ENCODE assay signal across 8 cellular contexts in genomic region chr2:152097291-152098032, GRCh38. TPM values are rescaled to one million over a fixed set of nuclear protein-coding genes. Genes with fewer than 3 reads are reported as not detected.
DNase-seq lines count a peak whose midpoint lies in the region; ATAC-seq and TF ChIP-seq lines count a peak whose summit lies in the region.

No MANE protein-coding gene starts in this region.

- TF ChIP-seq RAD21 in neural cell (conservative IDR thresholded peaks at IDR 0.05) = no peak

- H3K4me3 Mint-ChIP-seq in activated T-cell treated with anti-CD3 and anti-CD28 coated beads, Interleukin-2, amount 50 U/mL, for 24 hours = peak overlapping the region; percentile 78

- intact Hi-C loops in esophagus muscularis mucosa (cut with DNase I) = loop anchor here (5.0 kb wide), 1 partner anchor 60 kb away; no protein-coding TSS in a partner anchor

- H3K36me3 ChIP-seq in RWPE2 (ENCODE audit: low read depth) (no peaks in the 10 kb centered on the region), esophagus muscularis mucosa (no peaks in the 10 kb centered on the region), neural cell (ENCODE audit: insufficient read depth, low read length) (no peaks in the 10 kb centered on the region)

- no peak for TF ChIP-seq CTCF in RWPE2 (IDR thresholded peaks at IDR 0.05; ENCODE audit: poor library complexity, severe bottlenecking)
- TF ChIP-seq CTCF in esophagus muscularis mucosa (IDR thresholded peaks at IDR 0.05) = no peak
- no peak for TF ChIP-seq CTCF in neural cell (IDR thresholded peaks at IDR 0.05; ENCODE audit: poor library complexity, severe bottlenecking)

- H2AFZ ChIP-seq in neural cell (ENCODE audit: low read depth, low read length) = no peak overlapping the region

- H3K4me1 ChIP-seq in RWPE2 (ENCODE audit: insufficient read depth, poor library complexity, severe bottlenecking) (no peaks in the 10 kb centered on the region), esophagus muscularis mucosa (peaks cover 17 to 34% (median 28%) of the 10 kb centered on the region in 4 donors)

- DNase-seq in activated T-cell treated with anti-CD3 and anti-CD28 coated beads, Interleukin-2, amount 50 U/mL, for 24 hours = no peak
- DNase-seq in activated T-cell treated with anti-CD3 and anti-CD28 coated beads for 4 hours = no peak
- DNase-seq in RWPE2 (ENCODE audit: low spot score) = no peak
- DNase-seq in esophagus muscularis mucosa (ENCODE audit: extremely low spot score) = no peak
- no peak for DNase-seq in effector CD8-positive, alpha-beta T cell (lab: John Stamatoyannopoulos, UW)
- DNase-seq in H4 (ENCODE audit: low spot score) = no peak

- peaks cover 63% of the 10 kb centered on the region for H3K27me3 Mint-ChIP-seq in activated T-cell treated with anti-CD3 and anti-CD28 coated beads, Interleukin-2, amount 50 U/mL, for 24 hours

- ATAC-seq in RWPE2 (ENCODE audit: low read depth) (peak; percentile 56), HG03175 (IDR thresholded peaks at IDR 0.05; ENCODE audit: unreplicated experiment) (no peak)

- no peak overlapping the region for H3K9ac ChIP-seq in neural cell (ENCODE audit: low read length)

- H3K27ac ChIP-seq in RWPE2 (ENCODE audit: poor library complexity, severe bottlenecking) = no peak overlapping the region
- peak overlapping the region; percentile 60 to 75 (median 64) for H3K27ac ChIP-seq in esophagus muscularis mucosa (replicated peaks in 1 of 4)
- H3K27ac ChIP-seq in neural cell (ENCODE audit: low read length) = no peak overlapping the region

- no peak overlapping the region for H3K27ac Mint-ChIP-seq in activated T-cell treated with anti-CD3 and anti-CD28 coated beads, Interleukin-2, amount 50 U/mL, for 24 hours

- no peaks in the 10 kb centered on the region for H4K20me1 ChIP-seq in neural cell (ENCODE audit: insufficient read depth)

- peaks cover 3% of the 10 kb centered on the region for H3F3A ChIP-seq in neural cell (ENCODE audit: insufficient read depth, low read length, poor library complexity, severe bottlenecking)

- no peaks in the 10 kb centered on the region for H3K79me2 ChIP-seq in neural cell (replicated peaks; ENCODE audit: insufficient read depth, low read length)

- TF ChIP-seq POLR2A in esophagus muscularis mucosa (IDR thresholded peaks at IDR 0.05; ENCODE audit: low read depth) = no peak

- no peaks in the 10 kb centered on the region for H3K36me3 Mint-ChIP-seq in activated T-cell treated with anti-CD3 and anti-CD28 coated beads, Interleukin-2, amount 50 U/mL, for 24 hours (ENCODE audit: low read depth)

- H3K27me3 ChIP-seq in RWPE2 (ENCODE audit: insufficient read depth, poor library complexity, severe bottlenecking) (peaks cover 58% of the 10 kb centered on the region), esophagus muscularis mucosa (peaks cover 0 to 39% (median 8%) of the 10 kb centered on the region in 4 donors), neural cell (ENCODE audit: insufficient read depth, low read depth, low read length) (peaks cover 45% of the 10 kb centered on the region)

- H3K4me2 ChIP-seq in neural cell (ENCODE audit: low read length) = peak overlapping the region; percentile 47

- H3K9me2 ChIP-seq in neural cell (ENCODE audit: insufficient read depth, low read length) = no peaks in the 10 kb centered on the region

- TF ChIP-seq EP300 in esophagus muscularis mucosa (IDR thresholded peaks at IDR 0.05) (no peak), neural cell (conservative IDR thresholded peaks at IDR 0.05; ENCODE audit: poor library complexity, severe bottlenecking) (no peak)

- no peaks in the 10 kb centered on the region for H3K9me3 Mint-ChIP-seq in activated T-cell treated with anti-CD3 and anti-CD28 coated beads, Interleukin-2, amount 50 U/mL, for 24 hours

- peaks cover 18% of the 10 kb centered on the region for H3K4me1 Mint-ChIP-seq in activated T-cell treated with anti-CD3 and anti-CD28 coated beads, Interleukin-2, amount 50 U/mL, for 24 hours (ENCODE audit: low read depth)

- H3K4me3 ChIP-seq in RWPE2 (ENCODE audit: severe bottlenecking) = peak overlapping the region; percentile 36
- H3K4me3 ChIP-seq in esophagus muscularis mucosa = peak overlapping the region; percentile 60 to 79 (median 68)
- H3K4me3 ChIP-seq in neural cell (ENCODE audit: low read length) = peak overlapping the region; percentile 91

- H3K9me3 ChIP-seq in RWPE2 (ENCODE audit: severe bottlenecking) (no peaks in the 10 kb centered on the region), esophagus muscularis mucosa (no peaks in the 10 kb centered on the region), neural cell (ENCODE audit: low read length) (no peaks in the 10 kb centered on the region)

- 7% methylated on average over 22 of the region's 22 CpGs for WGBS in esophagus muscularis mucosa

TF ChIP-seq in neural cell, 6 proteins besides CTCF, POLR2A, EP300 and RAD21:
- no peak for TF ChIP-seq REST (IDR thresholded peaks at IDR 0.05; ENCODE audit: borderline replicate concordance)

RNA-seq across cellular contexts. Expression of gene CACNB4, which starts 1.4 kb away (rescaled TPM):
- total RNA-seq in esophagus muscularis mucosa = 1 to 10 TPM; 1.7 to 3.5 (median 2.3) TPM
- 29.0 and 31.1 TPM in 2 replicates for polyA plus RNA-seq in neural cell
- polyA minus RNA-seq in neural cell = 113 and 142 TPM in 2 replicates
- 0.31 and 0.79 TPM in 2 replicates for total RNA-seq in H4 (2014; rRNA removed; shearing (Covaris generic))

Comparison
In these comparisons a context has a peak if more than half of its experiments do, and no peak if none do; other contexts are left out.
1. H3K27ac ChIP-seq: peak in esophagus muscularis mucosa (4 of 4); none in RWPE2 (single experiment) and neural cell (single experiment).
2. H3K4me3 ChIP-seq: peak in every context shown above with its lines; median percentile 91 in neural cell; 68 in esophagus muscularis mucosa; 36 in RWPE2.